Comparison of ENCODE assay signal across 35 cellular contexts in genomic region chr15:93282808-93283207, GRCh38.
"Had no signal": no experiment of that assay in that cellular context is flagged by ENCODE, and none has a peak within 500 bp of the region (broad histone marks: within the 10 kb centered on the region; RNA-seq: fewer than 3 reads in every experiment).

No MANE protein-coding gene starts in this region.

- H3K4me2 ChIP-seq: KMS-11 had no signal

- H3K4me3 ChIP-seq: MG63 had no signal

- H3K9me3 ChIP-seq: MG63 had no signal

- H3K27ac ChIP-seq: KMS-11 had no signal

- H3K27me3 ChIP-seq: MG63 had no signal

- H3K9ac ChIP-seq: KMS-11 had no signal

- DNase-seq: Karpas-422, Kasumi-1, KG1, MG63, MM.1S, MV-4-11, NCI-H1048, NCI-H1092, NCI-H1092 treated with DMSO at 0.1 percent for 48 hours, NCI-H1105, NCI-H1105 treated with DMSO at 0.1 percent for 48 hours, NCI-H1417, NCI-H1436, NCI-H1436 treated with DMSO at 0.1 percent for 48 hours, NCI-H146, NCI-H1694, NCI-H1694 treated with DMSO at 0.1 percent for 48 hours, NCI-H187, NCI-H187 treated with DMSO at 0.1 percent for 48 hours, NCI-H1930, NCI-H2029, NCI-H2029 treated with DMSO at 0.1 percent for 48 hours, NCI-H2081, NCI-H2081 treated with DMSO at 0.1 percent for 48 hours, NCI-H2107, NCI-H2171, NCI-H2171 treated with DMSO at 0.1 percent for 48 hours, NCI-H2227 treated with DMSO at 0.1 percent for 48 hours, NCI-H226, NCI-H345, NCI-H446, NCI-H446 treated with DMSO at 0.1 percent for 48 hours, NCI-H510A, NCI-H510A treated with DMSO at 0.1 percent for 48 hours had no signal

- H3K36me3 ChIP-seq: MG63 had no signal
